8 cellular contexts compared by ENCODE assay signal in the genomic region with DNA sequence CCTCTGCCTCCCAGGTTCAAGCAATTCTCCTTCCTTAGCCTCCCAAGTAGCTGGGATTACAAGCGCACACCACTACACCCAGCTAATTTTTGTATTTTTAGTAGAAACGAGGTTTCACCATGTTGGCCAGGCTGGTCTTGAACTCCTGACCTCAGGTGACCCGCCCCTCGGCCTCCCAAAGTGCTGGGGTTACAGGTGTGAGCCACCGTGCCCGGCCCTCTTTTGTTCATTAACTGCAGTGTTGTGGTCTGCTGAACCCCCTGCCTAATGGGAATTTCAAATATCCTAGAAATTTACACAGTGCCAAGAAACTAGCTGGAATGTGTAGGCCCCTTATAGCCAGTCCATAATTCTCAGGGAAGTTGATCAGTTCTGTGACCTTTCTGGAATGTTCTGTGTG.
DNase-seq lines count a peak whose midpoint lies in the region; ATAC-seq and TF ChIP-seq lines count a peak whose summit lies in the region.
"Not testable (repeated sequence)": the region's sequence is repeated elsewhere in the genome, so short reads cannot be mapped to it uniquely, and the experiment has no call there.

No MANE protein-coding gene starts in this region.

- H3K9me3 Mint-ChIP-seq in CD4-positive, CD25-positive, alpha-beta regulatory T cell; activated naive CD4-positive, alpha-beta T cell treated with anti-CD3 and anti-CD28 coated beads for 36 hours; dendritic cell treated with granulocyte-macrophage colony-stimulating factor and Interleukin-4, amounts not matched to agents 40 ng/mL and 50 ng/mL, for 4 days; type B pancreatic cell: not testable (repeated sequence)

- peak overlapping the region; percentile 32 to 56 (median 51) for H3K27ac Mint-ChIP-seq in CD4-positive, CD25-positive, alpha-beta regulatory T cell
- peak overlapping the region; percentile 65 for H3K27ac Mint-ChIP-seq in activated naive CD4-positive, alpha-beta T cell treated with anti-CD3 and anti-CD28 coated beads for 36 hours
- peak overlapping the region; percentile 84 for H3K27ac Mint-ChIP-seq in dendritic cell treated with granulocyte-macrophage colony-stimulating factor and Interleukin-4, amounts not matched to agents 40 ng/mL and 50 ng/mL, for 4 days
- not testable (repeated sequence) for H3K27ac Mint-ChIP-seq in type B pancreatic cell

- H3K27ac ChIP-seq in CD4-positive, CD25-positive, alpha-beta regulatory T cell (ENCODE audit: insufficient read depth, low read length, poor library complexity, severe bottlenecking); WERI-Rb-1: not testable (repeated sequence)

- peaks cover 24% of the 10 kb centered on the region for H3K4me1 ChIP-seq in CD4-positive, CD25-positive, alpha-beta regulatory T cell (ENCODE audit: control insufficient read depth, insufficient read depth, low read length, poor library complexity, severe bottlenecking)

- peaks cover 6 to 44% (median 14%) of the 10 kb centered on the region in 4 donors for H3K4me1 Mint-ChIP-seq in CD4-positive, CD25-positive, alpha-beta regulatory T cell
- peaks cover 56% of the 10 kb centered on the region for H3K4me1 Mint-ChIP-seq in activated naive CD4-positive, alpha-beta T cell treated with anti-CD3 and anti-CD28 coated beads for 36 hours (ENCODE audit: low read depth)
- peaks cover 71% of the 10 kb centered on the region for H3K4me1 Mint-ChIP-seq in dendritic cell treated with granulocyte-macrophage colony-stimulating factor and Interleukin-4, amounts not matched to agents 40 ng/mL and 50 ng/mL, for 4 days (ENCODE audit: low read depth)
- not testable (repeated sequence) for H3K4me1 Mint-ChIP-seq in type B pancreatic cell (ENCODE audit: unreplicated experiment)

- CTCF ChIA-PET in activated naive CD4-positive, alpha-beta T cell treated with anti-CD3 and anti-CD28 coated beads for 36 hours (lab: Charles Lee), result interaction anchor here (0.6 to 16.7 kb wide), 11 partner anchors 14 to 583 kb away, joined by 4 to 288 read pairs (median 25); no protein-coding TSS in a partner anchor

- H3K36me3 Mint-ChIP-seq in CD4-positive, CD25-positive, alpha-beta regulatory T cell, result peaks cover 11% of the 10 kb centered on the region
- H3K36me3 Mint-ChIP-seq in activated naive CD4-positive, alpha-beta T cell treated with anti-CD3 and anti-CD28 coated beads for 36 hours (ENCODE audit: low read depth), result peaks cover 18% of the 10 kb centered on the region
- H3K36me3 Mint-ChIP-seq in dendritic cell treated with granulocyte-macrophage colony-stimulating factor and Interleukin-4, amounts not matched to agents 40 ng/mL and 50 ng/mL, for 4 days (ENCODE audit: low read depth), result peaks cover 59% of the 10 kb centered on the region
- not testable (repeated sequence) for H3K36me3 Mint-ChIP-seq in type B pancreatic cell

- not testable (repeated sequence) for DNase-seq in CD4-positive, CD25-positive, alpha-beta regulatory T cell; activated naive CD4-positive, alpha-beta T cell treated with anti-CD3 and anti-CD28 coated beads for 36 hours
- DNase-seq in WERI-Rb-1, result peak; percentile 4
- peak; percentile 6 for DNase-seq in activated T-cell treated with anti-CD3 and anti-CD28 coated beads, Interleukin-2, amount 50 U/mL, for 1 hour
- DNase-seq in mesenteric fat pad (ENCODE audit: low spot score), result peak; percentile 67
- peak; percentile 34 for DNase-seq in posterior vena cava (ENCODE audit: low spot score)
- peak; percentile 45 for DNase-seq in type B pancreatic cell (ENCODE audit: extremely low spot score, unreplicated experiment)

- not testable (repeated sequence) for H3K27me3 Mint-ChIP-seq in CD4-positive, CD25-positive, alpha-beta regulatory T cell; activated naive CD4-positive, alpha-beta T cell treated with anti-CD3 and anti-CD28 coated beads for 36 hours (ENCODE audit: low read depth); dendritic cell treated with granulocyte-macrophage colony-stimulating factor and Interleukin-4, amounts not matched to agents 40 ng/mL and 50 ng/mL, for 4 days; type B pancreatic cell

- not testable (repeated sequence) for TF ChIP-seq CTCF in WERI-Rb-1 (IDR thresholded peaks at IDR 0.05; ENCODE audit: low read depth, low read length); type B pancreatic cell (conservative IDR thresholded peaks at IDR 0.05)

- not testable (repeated sequence) for H3K27me3 ChIP-seq in CD4-positive, CD25-positive, alpha-beta regulatory T cell (ENCODE audit: control insufficient read depth, insufficient read depth, low read length); WERI-Rb-1 (ENCODE audit: insufficient read depth, low read depth, severe bottlenecking)

- intact Hi-C loops in activated naive CD4-positive, alpha-beta T cell treated with anti-CD3 and anti-CD28 coated beads for 36 hours (cut with micrococcal nuclease); dendritic cell treated with granulocyte-macrophage colony-stimulating factor and Interleukin-4, amounts not matched to agents 40 ng/mL and 50 ng/mL, for 4 days (cut with micrococcal nuclease); posterior vena cava (cut with DNase I): not testable (repeated sequence)

- not testable (repeated sequence) for H3K4me3 ChIP-seq in CD4-positive, CD25-positive, alpha-beta regulatory T cell (ENCODE audit: low read depth, low read length); WERI-Rb-1 (ENCODE audit: low read depth, low read length)

- not testable (repeated sequence) for H3K4me3 Mint-ChIP-seq in CD4-positive, CD25-positive, alpha-beta regulatory T cell; activated naive CD4-positive, alpha-beta T cell treated with anti-CD3 and anti-CD28 coated beads for 36 hours; dendritic cell treated with granulocyte-macrophage colony-stimulating factor and Interleukin-4, amounts not matched to agents 40 ng/mL and 50 ng/mL, for 4 days; type B pancreatic cell

- ATAC-seq in CD4-positive, CD25-positive, alpha-beta regulatory T cell (ENCODE audit: low read depth in 2 of 2), result not testable (repeated sequence)

- H3K9me3 ChIP-seq in CD4-positive, CD25-positive, alpha-beta regulatory T cell (ENCODE audit: control insufficient read depth in 2 of 2, low read length in 2 of 2); WERI-Rb-1 (ENCODE audit: severe bottlenecking): not testable (repeated sequence)

- peaks cover 18% of the 10 kb centered on the region for H3K36me3 ChIP-seq in CD4-positive, CD25-positive, alpha-beta regulatory T cell (ENCODE audit: control insufficient read depth, insufficient read depth, low read length)
- not testable (repeated sequence) for H3K36me3 ChIP-seq in WERI-Rb-1
